In the genomic region with DNA sequence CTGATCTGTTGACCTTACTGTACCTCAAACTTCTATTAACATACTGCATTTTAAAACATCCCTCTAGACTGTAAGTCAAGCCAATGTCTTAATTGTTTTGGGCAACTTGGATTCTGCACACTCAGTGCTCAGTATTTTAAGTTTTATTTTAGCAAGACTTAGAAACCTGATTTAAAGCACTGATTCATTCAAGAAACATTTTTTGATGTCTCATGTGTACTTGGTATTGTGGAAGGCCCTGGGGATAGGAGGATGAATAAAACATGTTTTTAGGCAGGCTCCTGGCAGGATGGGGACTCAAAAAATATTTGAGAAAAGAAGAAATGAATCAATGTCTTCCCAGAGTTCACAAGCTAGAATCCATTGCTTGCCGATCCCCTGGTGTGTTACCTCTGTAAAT, we compare ENCODE assay signal across 20 cellular contexts.
A peak's percentile ranks its signal among the peaks of the same experiment; 100 is the strongest.
DNase-seq lines count a peak whose midpoint lies in the region; ATAC-seq, FAIRE-seq and TF ChIP-seq lines count a peak whose summit lies in the region.
"Had no signal": no experiment of that assay in that cellular context is flagged by ENCODE, and none has a peak within 500 bp of the region (broad histone marks: within the 10 kb centered on the region; RNA-seq: fewer than 3 reads in every experiment).

No MANE protein-coding gene starts in this region.

- no peak overlapping the region for H2AFZ ChIP-seq in GM23248
- H2AFZ ChIP-seq in GM12878 (ENCODE audit: control insufficient read depth, low read depth, low read length), result no peak overlapping the region

- H3K9me3 ChIP-seq in GM23248 (ENCODE audit: low read depth), result no peaks in the 10 kb centered on the region
- H3K9me3 ChIP-seq in GM12878 (replicated peaks; ENCODE audit: control insufficient read depth, insufficient read depth, low read length), result no peaks in the 10 kb centered on the region
- H3K9me3 ChIP-seq in aorta (ENCODE audit: control insufficient read depth, low read length), result no peaks in the 10 kb centered on the region
- H3K9me3 ChIP-seq: A549, SJSA1 had no signal

- 42 to 59% methylated on average over 1 of the region's 1 CpG for WGBS in GM23248 (ENCODE audit: low coverage in 1 of 2, low lambda C conversion rate in 2 of 2, missing lambda C conversion rate in 2 of 2), 2 experiments
- WGBS in GM12878 (ENCODE audit: insufficient coverage, insufficient replicate concordance, low lambda C conversion rate, missing lambda C conversion rate), result 0% methylated on average over 1 of the region's 1 CpG
- WGBS in aorta, 2 donors, result 47 to 79% methylated on average over 1 of the region's 1 CpG

- H3K36me3 ChIP-seq in GM23248 (ENCODE audit: low read depth) (no peaks in the 10 kb centered on the region), GM12878 (ENCODE audit: control insufficient read depth in 2 of 2, insufficient read depth in 2 of 2, low read length in 1 of 2) (no peaks in the 10 kb centered on the region), aorta (ENCODE audit: control insufficient read depth in 1 of 2, insufficient read depth in 2 of 2, low read length in 1 of 2) (no peaks in the 10 kb centered on the region)
- H3K36me3 ChIP-seq: SJSA1 had no signal

- H3K4me2 ChIP-seq in GM23248 (ENCODE audit: unreplicated experiment) (no peak overlapping the region), GM12878 (ENCODE audit: control insufficient read depth, insufficient read depth) (no peak overlapping the region)
- H3K4me2 ChIP-seq: A549 had no signal

- H3K4me3 ChIP-seq in AG10803 (ENCODE audit: low read length) (no peak overlapping the region), GM23248 (no peak overlapping the region), GM12878 (no peak overlapping the region), aorta (ENCODE audit: low read length in 2 of 2) (no peak overlapping the region)
- H3K4me3 ChIP-seq: A549, SJSA1 had no signal

- ATAC-seq in GM12878 (no peak), aorta (ENCODE audit: low FRiP score) (no peak)
- ATAC-seq in activated CD8-positive, alpha-beta T cell treated with anti-CD3 and anti-CD28 coated beads for 36 hours, result no peak
- ATAC-seq: A549, PC-3 had no signal

- H3K27ac ChIP-seq in GM23248 (no peak overlapping the region), GM12878 (ENCODE audit: control insufficient read depth, insufficient read depth) (no peak overlapping the region), aorta (ENCODE audit: low read depth in 1 of 2, low read length in 2 of 2) (no peak overlapping the region)
- H3K27ac ChIP-seq: A549, SJSA1 had no signal

- TF ChIP-seq CTCF in AG10803 (conservative IDR thresholded peaks at IDR 0.05; ENCODE audit: low read length), result no peak
- TF ChIP-seq CTCF in GM12878 (IDR thresholded peaks at IDR 0.05 in 2 of 3, conservative IDR thresholded peaks at IDR 0.05 in 1 of 3; ENCODE audit: control insufficient read depth in 2 of 3, extremely low read depth in 1 of 3, insufficient read depth in 1 of 3, low read depth in 3 of 3, low read length in 3 of 3), result no peak
- TF ChIP-seq CTCF in nephron progenitor cell (IDR thresholded peaks at IDR 0.05), result no peak
- no peak for TF ChIP-seq CTCF in activated CD8-positive, alpha-beta T cell treated with anti-CD3 and anti-CD28 coated beads for 36 hours (IDR thresholded peaks at IDR 0.05)

- FAIRE-seq in GM12878 (lab: Jason Lieb, UNC), result peak; percentile 27
- FAIRE-seq: A549, H54, HTR-8/SVneo had no signal

- TF ChIP-seq EP300 in GM12878 (IDR thresholded peaks at IDR 0.05; ENCODE audit: borderline replicate concordance in 1 of 2, control insufficient read depth in 1 of 2, low read depth in 2 of 2, low read length in 2 of 2), result no peak

- H3K9me3 Mint-ChIP-seq in nephron progenitor cell, result peaks cover 4% of the 10 kb centered on the region
- H3K9me3 Mint-ChIP-seq in activated CD8-positive, alpha-beta T cell treated with anti-CD3 and anti-CD28 coated beads for 36 hours, result no peaks in the 10 kb centered on the region

- no peaks in the 10 kb centered on the region for H3K36me3 Mint-ChIP-seq in nephron progenitor cell (ENCODE audit: low read depth)
- H3K36me3 Mint-ChIP-seq in activated CD8-positive, alpha-beta T cell treated with anti-CD3 and anti-CD28 coated beads for 36 hours (ENCODE audit: low read depth), result no peaks in the 10 kb centered on the region
- H3K36me3 Mint-ChIP-seq: CD4-positive, alpha-beta memory T cell had no signal

- no peak for TF ChIP-seq RAD21 in GM12878 (IDR thresholded peaks at IDR 0.05; ENCODE audit: insufficient read depth, low read depth, low read length)

- H3K27ac Mint-ChIP-seq in nephron progenitor cell, result peak overlapping the region; percentile 8
- no peak overlapping the region for H3K27ac Mint-ChIP-seq in activated CD8-positive, alpha-beta T cell treated with anti-CD3 and anti-CD28 coated beads for 36 hours
- H3K27ac Mint-ChIP-seq: B cell had no signal

- H3K79me2 ChIP-seq in GM23248 (ENCODE audit: insufficient read depth) (no peaks in the 10 kb centered on the region), GM12878 (ENCODE audit: control insufficient read depth, insufficient read depth, low read length) (no peaks in the 10 kb centered on the region)

- peaks cover 29% of the 10 kb centered on the region for H3K4me1 ChIP-seq in GM23248 (ENCODE audit: insufficient read depth)
- no peaks in the 10 kb centered on the region for H3K4me1 ChIP-seq in GM12878 (ENCODE audit: control insufficient read depth, insufficient read depth, low read length)
- H3K4me1 ChIP-seq in aorta (ENCODE audit: control insufficient read depth in 1 of 2, insufficient read depth in 2 of 2, low read length in 2 of 2), result no peaks in the 10 kb centered on the region
- H3K4me1 ChIP-seq: A549, SJSA1 had no signal

- no peak for TF ChIP-seq POLR2A in GM12878 (IDR thresholded peaks at IDR 0.05; ENCODE audit: low read depth, low read length)

- H3K9me2 ChIP-seq in GM23248 (ENCODE audit: insufficient read depth), result no peaks in the 10 kb centered on the region

- peaks cover 17% of the 10 kb centered on the region; the same call in 1 of the 2 replicates for H3F3A ChIP-seq in GM23248 (ENCODE audit: insufficient read depth)

- RAD21 ChIA-PET in GM12878 (lab: Charles Lee; ENCODE audit: unreplicated experiment), result no interaction called here

- H3K27me3 ChIP-seq in GM23248 (replicated peaks; ENCODE audit: insufficient read depth), result no peaks in the 10 kb centered on the region; the same call in none of the 2 replicates
- H3K27me3 ChIP-seq in GM12878 (replicated peaks in 1 of 2; ENCODE audit: control insufficient read depth in 2 of 2, insufficient read depth in 2 of 2, low read length in 1 of 2), result peaks cover 7 to 9% of the 10 kb centered on the region in 2 experiments
- no peaks in the 10 kb centered on the region for H3K27me3 ChIP-seq in aorta (ENCODE audit: control insufficient read depth in 1 of 2, insufficient read depth in 2 of 2, low read length in 1 of 2)

- peak; percentile 70 for DNase-seq in AG10803 (ENCODE audit: low read depth)
- DNase-seq in GM23248, result peak; percentile 77
- no peak for DNase-seq in GM12878 (ENCODE audit: low read depth, low spot score)
- no peak for DNase-seq in nephron progenitor cell
- no peak for DNase-seq in NAMALWA (ENCODE audit: low spot score)
- no peak for DNase-seq in 8988T
- no peak for DNase-seq in aorta
- DNase-seq in activated CD8-positive, alpha-beta T cell treated with anti-CD3 and anti-CD28 coated beads for 36 hours, result no peak
- DNase-seq: CD4-positive, alpha-beta memory T cell; DMS79; GF-D8; NCI-H1092; NCI-H1694; NK-92 treated with Interleukin-12 subunit alpha and Interleukin-12 subunit beta, amount 100 ng/mL, for 24 hours; PC-3 had no signal

- BruUV-seq in GM12878 (replicated peaks; lab: Mats Ljungman, UMichigan), result no TSS peak

- intact Hi-C loops in GM12878 (cut with micrococcal nuclease; ENCODE audit: unreplicated experiment) (no loop called here), aorta (cut with DNase I) (no loop called here)
- intact Hi-C loops in activated CD8-positive, alpha-beta T cell treated with anti-CD3 and anti-CD28 coated beads for 36 hours (cut with micrococcal nuclease), result no loop called here

- H4K20me1 ChIP-seq in GM23248 (ENCODE audit: insufficient read depth) (no peaks in the 10 kb centered on the region), GM12878 (ENCODE audit: control insufficient read depth, insufficient read depth) (no peaks in the 10 kb centered on the region)

- POLR2A ChIA-PET in GM12878 (lab: Charles Lee), result no interaction called here
- POLR2A ChIA-PET in activated CD8-positive, alpha-beta T cell treated with anti-CD3 and anti-CD28 coated beads for 36 hours (lab: Charles Lee), result no interaction called here

- H3K9ac ChIP-seq in GM23248 (no peak overlapping the region), GM12878 (ENCODE audit: control insufficient read depth, insufficient read depth, low read length) (no peak overlapping the region)

- H3K4me3 Mint-ChIP-seq in nephron progenitor cell, result no peak overlapping the region
- H3K4me3 Mint-ChIP-seq in activated CD8-positive, alpha-beta T cell treated with anti-CD3 and anti-CD28 coated beads for 36 hours, result no peak overlapping the region
- H3K4me3 Mint-ChIP-seq: B cell; CD4-positive, alpha-beta memory T cell had no signal

- SMC1A ChIA-PET in GM12878 (lab: Charles Lee; ENCODE audit: uncharacterized antibody, unreplicated experiment), result no interaction called here

- peaks cover 30% of the 10 kb centered on the region for H3K27me3 Mint-ChIP-seq in nephron progenitor cell (ENCODE audit: low read depth, poor library complexity)
- H3K27me3 Mint-ChIP-seq in activated CD8-positive, alpha-beta T cell treated with anti-CD3 and anti-CD28 coated beads for 36 hours, result peaks cover 32% of the 10 kb centered on the region

- CTCF ChIA-PET in GM12878 (lab: Yijun Ruan, JAX), result interaction anchor here (1.8 kb wide), 1 partner anchor 318 kb away, joined by 4 read pairs; no protein-coding TSS in a partner anchor
- CTCF ChIA-PET in activated CD8-positive, alpha-beta T cell treated with anti-CD3 and anti-CD28 coated beads for 36 hours (lab: Charles Lee), result interaction anchor here (2.0 kb wide), 1 partner anchor 320 kb away, joined by 8 read pairs; no protein-coding TSS in a partner anchor

- peaks cover 51% of the 10 kb centered on the region for H3K4me1 Mint-ChIP-seq in nephron progenitor cell
- H3K4me1 Mint-ChIP-seq in activated CD8-positive, alpha-beta T cell treated with anti-CD3 and anti-CD28 coated beads for 36 hours (ENCODE audit: low read depth), result peaks cover 2% of the 10 kb centered on the region

- in situ Hi-C loops in GM23248 (cut with MboI), result no loop called here
- in situ Hi-C loops in GM12878 (cut with MboI), result no loop called here

TF ChIP-seq in GM12878, 131 proteins besides CTCF, POLR2A, EP300 and RAD21 (continues in another document):
- TF ChIP-seq NR2C1 (IDR thresholded peaks at IDR 0.05) (no peak), POU2F2 (IDR thresholded peaks at IDR 0.05; ENCODE audit: borderline replicate concordance, low read depth, low read length) (no peak)

Comparison
In these comparisons a context has a peak if more than half of its experiments do, and no peak if none do; other contexts are left out.
1. DNase-seq: peak in AG10803 (single experiment) and GM23248 (single experiment); none in GM12878 (single experiment), nephron progenitor cell (single experiment), NAMALWA (single experiment), 8988T (single experiment), aorta (0 of 2) and activated CD8-positive, alpha-beta T cell treated with anti-CD3 and anti-CD28 coated beads for 36 hours (single experiment).